In genomic region chr4:147362868-147363440, GRCh38 we compare ENCODE assay signal across 12 cellular contexts.
DNase-seq lines count a peak whose midpoint lies in the region; ATAC-seq, FAIRE-seq and TF ChIP-seq lines count a peak whose summit lies in the region.
"Had no signal": no experiment of that assay in that cellular context is flagged by ENCODE, and none has a peak within 500 bp of the region (broad histone marks: within the 10 kb centered on the region; RNA-seq: fewer than 3 reads in every experiment).

No MANE protein-coding gene starts in this region.

- in situ Hi-C loops in KBM-7 (cut with MboI; ENCODE audit: low pct_unique_long_range_greater_than_20kb, low sequenced_read_pairs), result no loop called here

- H3K36me3 ChIP-seq in effector memory CD4-positive, alpha-beta T cell (ENCODE audit: control insufficient read depth, insufficient read depth, low read length), result no peaks in the 10 kb centered on the region

- peaks cover 48% of the 10 kb centered on the region for H3K4me1 Mint-ChIP-seq in nephron

- H3K27me3 Mint-ChIP-seq in nephron (ENCODE audit: low read depth), result no peaks in the 10 kb centered on the region

- TF ChIP-seq CTCF in fibroblast of the aortic adventitia (IDR thresholded peaks at IDR 0.05; ENCODE audit: insufficient read depth, low read length), result no peak
- TF ChIP-seq CTCF in nephron (IDR thresholded peaks at IDR 0.05; ENCODE audit: unreplicated experiment in 3 of 3), result no peak

- ATAC-seq in SK-N-SH treated with all-trans-retinoic acid at 6 μM for 48 hours, result peak; percentile 50; the same call in 2 of the 3 replicates
- no peak for ATAC-seq in HG03108 (IDR thresholded peaks at IDR 0.05; ENCODE audit: unreplicated experiment)

- H3K27ac Mint-ChIP-seq in nephron, result peak overlapping the region; percentile 75 to 80 (median 76)

- FAIRE-seq in frontal cortex (lab: Jason Lieb, UNC), result no peak

- H3K36me3 Mint-ChIP-seq in nephron (ENCODE audit: low read depth), result no peaks in the 10 kb centered on the region

- H3K9me3 Mint-ChIP-seq in nephron, result no peaks in the 10 kb centered on the region

- no peak overlapping the region for H3K4me3 ChIP-seq in fibroblast of the aortic adventitia (ENCODE audit: low read depth, low read length)
- H3K4me3 ChIP-seq in effector memory CD4-positive, alpha-beta T cell (ENCODE audit: insufficient read depth, low read depth, low read length, poor library complexity, severe bottlenecking), result no peak overlapping the region

- H3K9me3 ChIP-seq in effector memory CD4-positive, alpha-beta T cell (ENCODE audit: control insufficient read depth, low read length), result no peaks in the 10 kb centered on the region

- peak overlapping the region in 2 of 3 experiments; percentile 7 to 12 for H3K4me3 Mint-ChIP-seq in nephron

- H3K27ac ChIP-seq in effector memory CD4-positive, alpha-beta T cell (ENCODE audit: insufficient read depth, low read length, poor library complexity, severe bottlenecking), result no peak overlapping the region

- DNase-seq in fibroblast of the aortic adventitia (ENCODE audit: low read depth) (peak; percentile 60), ureter (ENCODE audit: low spot score) (peak; percentile 64), KBM-7 (no peak), frontal cortex (ENCODE audit: low spot score in 2 of 2) (no peak)
- DNase-seq in effector memory CD4-positive, alpha-beta T cell, result no peak
- DNase-seq: activated naive CD4-positive, alpha-beta T cell treated with anti-CD3 and anti-CD28 coated beads, Interleukin-2, amount 50 U/mL, for 16 hours; GF-D8; Kasumi-1; stimulated activated naive CD4-positive, alpha-beta T cell treated with Interleukin-2 at 50 U/mL for 16 hours had no signal

- H3K27me3 ChIP-seq in effector memory CD4-positive, alpha-beta T cell (replicated peaks; ENCODE audit: control insufficient read depth, insufficient read depth, low read length, poor library complexity, severe bottlenecking), result no peaks in the 10 kb centered on the region

- H3K4me1 ChIP-seq in effector memory CD4-positive, alpha-beta T cell (ENCODE audit: control insufficient read depth, insufficient read depth, low read length, poor library complexity, severe bottlenecking), result no peaks in the 10 kb centered on the region

TF ChIP-seq in SK-N-SH treated with all-trans-retinoic acid at 6 μM for 48 hours, 23 proteins besides CTCF, POLR2A, EP300 and RAD21:
- TF ChIP-seq ZNF70 (CRISPR knock-in tag; IDR thresholded peaks at IDR 0.05), result no peak
- TF ChIP-seq, protein P1, sequence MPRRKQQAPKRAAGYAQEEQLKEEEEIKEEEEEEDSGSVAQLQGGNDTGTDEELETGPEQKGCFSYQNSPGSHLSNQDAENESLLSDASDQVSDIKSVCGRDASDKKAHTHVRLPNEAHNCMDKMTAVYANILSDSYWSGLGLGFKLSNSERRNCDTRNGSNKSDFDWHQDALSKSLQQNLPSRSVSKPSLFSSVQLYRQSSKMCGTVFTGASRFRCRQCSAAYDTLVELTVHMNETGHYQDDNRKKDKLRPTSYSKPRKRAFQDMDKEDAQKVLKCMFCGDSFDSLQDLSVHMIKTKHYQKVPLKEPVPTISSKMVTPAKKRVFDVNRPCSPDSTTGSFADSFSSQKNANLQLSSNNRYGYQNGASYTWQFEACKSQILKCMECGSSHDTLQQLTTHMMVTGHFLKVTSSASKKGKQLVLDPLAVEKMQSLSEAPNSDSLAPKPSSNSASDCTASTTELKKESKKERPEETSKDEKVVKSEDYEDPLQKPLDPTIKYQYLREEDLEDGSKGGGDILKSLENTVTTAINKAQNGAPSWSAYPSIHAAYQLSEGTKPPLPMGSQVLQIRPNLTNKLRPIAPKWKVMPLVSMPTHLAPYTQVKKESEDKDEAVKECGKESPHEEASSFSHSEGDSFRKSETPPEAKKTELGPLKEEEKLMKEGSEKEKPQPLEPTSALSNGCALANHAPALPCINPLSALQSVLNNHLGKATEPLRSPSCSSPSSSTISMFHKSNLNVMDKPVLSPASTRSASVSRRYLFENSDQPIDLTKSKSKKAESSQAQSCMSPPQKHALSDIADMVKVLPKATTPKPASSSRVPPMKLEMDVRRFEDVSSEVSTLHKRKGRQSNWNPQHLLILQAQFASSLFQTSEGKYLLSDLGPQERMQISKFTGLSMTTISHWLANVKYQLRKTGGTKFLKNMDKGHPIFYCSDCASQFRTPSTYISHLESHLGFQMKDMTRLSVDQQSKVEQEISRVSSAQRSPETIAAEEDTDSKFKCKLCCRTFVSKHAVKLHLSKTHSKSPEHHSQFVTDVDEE (CRISPR knock-in tag; IDR thresholded peaks at IDR 0.05), result no peak
- TF ChIP-seq ZFP3 (CRISPR knock-in tag; IDR thresholded peaks at IDR 0.05), result no peak
TF ChIP-seq in SK-N-SH treated with all-trans-retinoic acid at 6 μM for 48 hours: peak in this region for 0.

Comparison
In these comparisons a context has a peak if more than half of its experiments do, and no peak if none do; other contexts are left out.
1. DNase-seq: peak in fibroblast of the aortic adventitia (single experiment) and ureter (single experiment); none in KBM-7 (single experiment), effector memory CD4-positive, alpha-beta T cell (0 of 3) and frontal cortex (0 of 2).